8 cellular contexts compared by ENCODE assay signal in the genomic region with DNA sequence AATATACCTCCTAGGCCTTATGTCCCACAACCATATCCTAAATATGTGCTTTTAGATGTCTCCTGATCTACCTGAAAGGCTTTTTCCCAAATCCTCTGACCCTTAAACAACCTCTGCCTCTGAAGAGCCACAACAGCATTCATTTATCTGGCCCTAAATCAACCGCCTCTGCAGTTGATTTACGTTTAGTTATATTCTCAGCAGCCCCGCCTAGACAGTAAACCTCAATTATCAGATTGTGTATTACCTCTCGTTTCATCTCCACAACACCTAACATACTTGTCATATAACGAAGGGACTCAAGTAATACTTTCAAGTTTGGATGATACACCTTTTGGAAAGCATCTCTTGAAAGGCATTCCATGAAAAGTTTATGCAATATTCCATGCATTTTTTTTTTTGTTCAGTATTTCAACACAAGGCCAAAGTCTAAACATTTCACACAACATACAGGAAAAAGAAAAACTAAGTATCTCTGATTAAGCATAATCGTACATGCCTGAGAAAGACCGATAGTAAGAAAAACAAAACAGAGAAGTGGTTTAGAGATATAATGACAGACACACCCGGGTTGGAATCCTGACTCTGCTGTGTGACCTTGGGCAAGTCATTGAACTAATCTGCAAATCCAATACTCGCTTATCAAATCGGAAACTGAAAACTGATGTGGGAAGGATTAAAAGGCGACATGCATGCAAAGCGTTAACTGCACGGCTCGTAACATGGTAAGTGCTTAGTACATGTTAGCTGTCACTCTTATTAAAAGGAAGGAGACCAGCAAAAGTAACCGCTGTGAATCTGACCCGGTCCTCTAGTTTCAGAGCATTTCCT. TPM values are rescaled to one million over a fixed set of nuclear protein-coding genes. Genes with fewer than 3 reads are reported as not detected.
A peak's percentile ranks its signal among the peaks of the same experiment; 100 is the strongest.
DNase-seq lines count a peak whose midpoint lies in the region; ATAC-seq and TF ChIP-seq lines count a peak whose summit lies in the region.

No MANE protein-coding gene starts in this region.

- H3K4me3 Mint-ChIP-seq in T-helper 17 cell = peak overlapping the region; percentile 94
- peak overlapping the region; percentile 85 for H3K4me3 Mint-ChIP-seq in stimulated activated memory B cell treated with anti-CD40 and anti-IgM and Interleukin-4, amounts not matched to agents 10 μg/mL and 1 μg/mL and 100 μg/mL, for 72 hours

- no peak for DNase-seq in right atrium auricular region (ENCODE audit: low spot score)
- DNase-seq in Right ventricle myocardium inferior (ENCODE audit: missing footprints) = no peak
- DNase-seq in T-helper 17 cell = no peak
- DNase-seq in hepatocyte (ENCODE audit: low spot score) = no peak
- no peak for DNase-seq in cerebellar cortex (ENCODE audit: low spot score)
- DNase-seq in NCI-H2107 (lab: John Stamatoyannopoulos, UW) = no peak

- H3K4me1 ChIP-seq in right atrium auricular region (peaks cover 0 to 24% of the 10 kb centered on the region in 2 donors), hepatocyte (ENCODE audit: insufficient read depth) (peaks cover 13% of the 10 kb centered on the region)

- peaks cover 31% of the 10 kb centered on the region for H4K20me1 ChIP-seq in hepatocyte (ENCODE audit: insufficient read depth, poor library complexity, severe bottlenecking)

- no peaks in the 10 kb centered on the region for H3K9me3 ChIP-seq in right atrium auricular region
- no peaks in the 10 kb centered on the region for H3K9me3 ChIP-seq in T-helper 17 cell (ENCODE audit: control insufficient read depth, low read length, poor library complexity, severe bottlenecking)
- H3K9me3 ChIP-seq in hepatocyte (ENCODE audit: low read depth) = no peaks in the 10 kb centered on the region

- TF ChIP-seq CTCF in right atrium auricular region (IDR thresholded peaks at IDR 0.05) (no peak), hepatocyte (IDR thresholded peaks at IDR 0.05; ENCODE audit: poor library complexity) (no peak)

- intact Hi-C loops in Right ventricle myocardium inferior (cut with DNase I) = loop anchor here (10.0 kb wide), 1 partner anchor 54 kb away; a partner anchor contains a TSS

- H3K27ac Mint-ChIP-seq in T-helper 17 cell = peak overlapping the region; percentile 96
- peak overlapping the region; percentile 82 for H3K27ac Mint-ChIP-seq in stimulated activated memory B cell treated with anti-CD40 and anti-IgM and Interleukin-4, amounts not matched to agents 10 μg/mL and 1 μg/mL and 100 μg/mL, for 72 hours

- H3K9me2 ChIP-seq in hepatocyte (replicated peaks; ENCODE audit: insufficient read depth) = no peaks in the 10 kb centered on the region

- H3K27ac ChIP-seq in right atrium auricular region = peak overlapping the region; percentile 73 to 89
- peak overlapping the region; percentile 83 for H3K27ac ChIP-seq in hepatocyte

- peaks cover 44% of the 10 kb centered on the region for H3K79me2 ChIP-seq in hepatocyte

- 40% methylated on average over 16 of the region's 16 CpGs for WGBS in hepatocyte (ENCODE audit: low lambda C conversion rate, missing lambda C conversion rate)

- H3K36me3 Mint-ChIP-seq in T-helper 17 cell (ENCODE audit: low read depth) = peaks cover 8% of the 10 kb centered on the region
- peaks cover 4% of the 10 kb centered on the region for H3K36me3 Mint-ChIP-seq in stimulated activated memory B cell treated with anti-CD40 and anti-IgM and Interleukin-4, amounts not matched to agents 10 μg/mL and 1 μg/mL and 100 μg/mL, for 72 hours

- peak overlapping the region; percentile 98 to 99 for H3K4me3 ChIP-seq in right atrium auricular region
- H3K4me3 ChIP-seq in hepatocyte = peak overlapping the region; percentile 100

- H3K36me3 ChIP-seq in right atrium auricular region (peaks cover 8% of the 10 kb centered on the region), hepatocyte (replicated peaks; ENCODE audit: insufficient read depth, low read depth) (no peaks in the 10 kb centered on the region)

- H3K4me1 Mint-ChIP-seq in T-helper 17 cell = peaks cover 40% of the 10 kb centered on the region
- peaks cover 37% of the 10 kb centered on the region for H3K4me1 Mint-ChIP-seq in stimulated activated memory B cell treated with anti-CD40 and anti-IgM and Interleukin-4, amounts not matched to agents 10 μg/mL and 1 μg/mL and 100 μg/mL, for 72 hours

- H2AFZ ChIP-seq in hepatocyte = peak overlapping the region; percentile 95

- no peaks in the 10 kb centered on the region for H3K27me3 Mint-ChIP-seq in T-helper 17 cell
- H3K27me3 Mint-ChIP-seq in stimulated activated memory B cell treated with anti-CD40 and anti-IgM and Interleukin-4, amounts not matched to agents 10 μg/mL and 1 μg/mL and 100 μg/mL, for 72 hours = no peaks in the 10 kb centered on the region

- no peak for ATAC-seq in Right ventricle myocardium inferior
- ATAC-seq in T-helper 17 cell = peak; percentile 7
- no peak for ATAC-seq in stimulated activated memory B cell treated with anti-CD40 and anti-IgM and Interleukin-4, amounts not matched to agents 10 μg/mL and 1 μg/mL and 100 μg/mL, for 72 hours
- ATAC-seq in HG02678 (IDR thresholded peaks at IDR 0.05; ENCODE audit: unreplicated experiment) = no peak

- H3K9me3 Mint-ChIP-seq in stimulated activated memory B cell treated with anti-CD40 and anti-IgM and Interleukin-4, amounts not matched to agents 10 μg/mL and 1 μg/mL and 100 μg/mL, for 72 hours = no peaks in the 10 kb centered on the region

- H3K27me3 ChIP-seq in right atrium auricular region (no peaks in the 10 kb centered on the region), hepatocyte (no peaks in the 10 kb centered on the region)

- H3K4me2 ChIP-seq in hepatocyte = peak overlapping the region; percentile 96

RNA-seq across cellular contexts. Expression of a gene that starts 0.8 kb away (rescaled TPM):
- 10 to 100 TPM; 37.3 to 37.5 TPM for total RNA-seq in right atrium auricular region
- total RNA-seq in Right ventricle myocardium inferior = 46.6 TPM
- 100 to 1,000 TPM; 129 to 139 TPM for total RNA-seq in T-helper 17 cell
- 53.9 and 62.7 TPM in 2 replicates for total RNA-seq in hepatocyte
- 29.8 and 31.0 TPM in 2 replicates for polyA plus RNA-seq in hepatocyte

RNA-seq across cellular contexts. Expression of a gene that starts 52.0 kb away (rescaled TPM):
- total RNA-seq in right atrium auricular region (1 to 10 TPM; 5.8 to 7.9 TPM), Right ventricle myocardium inferior (11.2 TPM), T-helper 17 cell (10 to 100 TPM; 27.3 to 45.6 TPM), hepatocyte (25.3 and 26.0 TPM in 2 replicates)
- polyA plus RNA-seq in hepatocyte = 22.2 and 27.5 TPM in 2 replicates
